In genomic region chr21:40371329-40371728, GRCh38 we compare ENCODE assay signal across 26 cellular contexts.
"Had no signal": no experiment of that assay in that cellular context is flagged by ENCODE, and none has a peak within 500 bp of the region (broad histone marks: within the 10 kb centered on the region; RNA-seq: fewer than 3 reads in every experiment).

No MANE protein-coding gene starts in this region.

- H3K36me3 ChIP-seq: stomach, suprapubic skin, thoracic aorta, thyroid gland, tibial artery, tibial nerve, transverse colon, upper lobe of left lung, upper lobe of right lung, uterus, vagina had no signal

- H3K9me3 ChIP-seq: stomach, testis, thoracic aorta, thyroid gland, tibial artery, tibial nerve, transverse colon, upper lobe of left lung, upper lobe of right lung, uterus, vagina had no signal

- H3K27ac ChIP-seq: stomach, suprapubic skin, testis, thoracic aorta, thyroid gland, tibial artery, tibial nerve, transverse colon, upper lobe of left lung, upper lobe of right lung, uterus, vagina had no signal

- ATAC-seq: stimulated activated effector memory CD8-positive, alpha-beta T cell treated with anti-CD3 and anti-CD28 coated beads, Interleukin-12 subunit alpha, Interleukin-12 subunit beta, amount 100 ng/mL, for 72 hours; stimulated activated memory B cell treated with anti-CD40 and anti-IgM and Interleukin-4, amounts not matched to agents 10 μg/mL and 1 μg/mL and 100 μg/mL, for 72 hours; stimulated activated naive B cell treated with anti-CD40 and anti-IgM and Interleukin-4, amounts not matched to agents 10 μg/mL and 1 μg/mL and 100 μg/mL, for 72 hours; stimulated activated naive CD8-positive, alpha-beta T cell treated with anti-CD3 and anti-CD28 coated beads, Interleukin-15, amount 100 ng/mL, for 72 hours; stimulated activated naive CD8-positive, alpha-beta T cell treated with anti-CD3 and anti-CD28 coated beads, Interleukin-15, Interleukin-2, amounts not matched to agents 100 U/mL and 50 U/mL, for 24 hours; upper lobe of right lung had no signal

- H3K27me3 ChIP-seq: stomach, suprapubic skin, testis, thyroid gland, tibial artery, tibial nerve, transverse colon, upper lobe of left lung, upper lobe of right lung, uterus, vagina had no signal

- DNase-seq: stimulated activated CD4-positive, alpha-beta T cell treated with anti-CD3 and anti-CD28 coated beads, Interleukin-2, amount 100 ng/mL, for 48 hours; stimulated activated CD4-positive, alpha-beta T cell treated with anti-CD3 and anti-CD28 coated beads, Interleukin-4, amount 100 ng/mL, for 1 hour; stimulated activated CD4-positive, alpha-beta T cell treated with anti-CD3 and anti-CD28 coated beads, Interleukin-4, amount 100 ng/mL, for 24 hours; stimulated activated CD4-positive, alpha-beta T cell treated with anti-CD3 and anti-CD28 coated beads, Interleukin-4, amount 100 ng/mL, for 4 hours; stimulated activated CD8-positive, alpha-beta memory T cell treated with anti-CD3 and anti-CD28 coated beads, Interleukin-4, amount 100 ng/mL, for 48 hours; stimulated activated naive B cell treated with anti-CD40 and anti-IgM and Interleukin-4, amounts not matched to agents 10 μg/mL and 1 μg/mL and 100 μg/mL, for 72 hours; stimulated activated naive CD4-positive, alpha-beta T cell; stimulated activated naive CD4-positive, alpha-beta T cell treated with Interleukin-2 at 50 U/mL for 16 hours; stimulated activated naive CD8-positive, alpha-beta T cell treated with anti-CD3 and anti-CD28 coated beads, Interleukin-15, amount 100 ng/mL, for 72 hours; stimulated activated naive CD8-positive, alpha-beta T cell treated with anti-CD3 and anti-CD28 coated beads, Interleukin-15, Interleukin-2, amounts not matched to agents 100 U/mL and 50 U/mL, for 24 hours; stomach; substantia nigra; testis; thyroid gland; tibial artery; transverse colon; trophoblast cell; upper lobe of left lung; upper lobe of right lung; uterus had no signal

- H3K4me3 ChIP-seq: stomach, suprapubic skin, testis, thoracic aorta, thyroid gland, tibial artery, tibial nerve, transverse colon, upper lobe of left lung, upper lobe of right lung, uterus, vagina had no signal
